ENCODE assay signal across 20 cellular contexts in the genomic region with DNA sequence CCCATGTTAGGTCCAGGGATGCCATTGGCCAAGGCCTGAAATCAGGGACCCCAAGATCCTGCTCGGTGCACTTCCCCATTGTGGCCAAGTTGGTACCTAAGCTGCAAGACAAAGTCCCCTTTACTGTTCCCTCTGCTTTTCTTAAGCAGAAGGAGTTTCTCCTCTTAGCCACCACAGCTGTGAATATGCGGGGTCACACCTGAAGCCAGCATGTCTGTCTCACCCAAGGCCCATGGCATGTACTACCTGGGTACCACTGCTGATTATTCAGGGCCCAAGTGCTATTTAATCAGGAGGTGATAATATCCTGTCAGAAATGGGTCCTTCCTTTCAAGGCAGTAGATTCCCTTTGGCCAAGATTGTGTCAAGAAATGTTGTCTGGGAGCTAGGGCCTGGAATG.
"Had no signal": no experiment of that assay in that cellular context is flagged by ENCODE, and none has a peak within 500 bp of the region (broad histone marks: within the 10 kb centered on the region; RNA-seq: fewer than 3 reads in every experiment).

No MANE protein-coding gene starts in this region.

- H3K4me1 ChIP-seq: foreskin keratinocyte, gastroesophageal sphincter, heart left ventricle, left lung, lower lobe of right lung had no signal

- H3K9me3 ChIP-seq: gastroesophageal sphincter, heart left ventricle, left lung, lower lobe of right lung had no signal

- H3K27ac ChIP-seq: coronary artery, dorsolateral prefrontal cortex, epithelial cell of prostate, foreskin keratinocyte, gastroesophageal sphincter, heart left ventricle, hepatocyte, left lung, lower lobe of right lung had no signal

- H3K4me1 Mint-ChIP-seq: immature natural killer cell had no signal

- H3K4me2 ChIP-seq: hepatocyte had no signal

- H3K27ac Mint-ChIP-seq: immature natural killer cell had no signal

- H3K4me3 Mint-ChIP-seq: immature natural killer cell had no signal

- H3K36me3 ChIP-seq: gastroesophageal sphincter, heart left ventricle, left lung, lower lobe of right lung had no signal

- ATAC-seq: esophagus mucosa, foreskin keratinocyte, gastroesophageal sphincter, heart left ventricle, left cardiac atrium, left lung, left ventricle myocardium superior, lower lobe of right lung had no signal

- H3K36me3 Mint-ChIP-seq: immature natural killer cell had no signal

- H3K9me3 Mint-ChIP-seq: immature natural killer cell had no signal

- H3K27me3 ChIP-seq: dorsolateral prefrontal cortex, foreskin keratinocyte, gastroesophageal sphincter, heart left ventricle, hepatocyte, left lung had no signal

- DNase-seq: dermis blood vessel endothelial cell; dorsolateral prefrontal cortex; effector CD4-positive, alpha-beta T cell; effector memory CD4-positive, alpha-beta T cell; erythroblast; foreskin keratinocyte; heart left ventricle; hypothalamus; immature natural killer cell; left cardiac atrium; left lung; left ventricle myocardium superior; lower lobe of right lung; mesenchymal stem cell; midbrain had no signal

- H3K4me3 ChIP-seq: coronary artery, dorsolateral prefrontal cortex, gastroesophageal sphincter, heart left ventricle, hepatocyte, left lung, lower lobe of right lung had no signal

- H3K79me2 ChIP-seq: hepatocyte had no signal
